8 cellular contexts compared by ENCODE assay signal in genomic region chr6:17167327-17167979, GRCh38.
DNase-seq lines count a peak whose midpoint lies in the region; ATAC-seq and TF ChIP-seq lines count a peak whose summit lies in the region.

No MANE protein-coding gene starts in this region.

- peak overlapping the region; percentile 15 to 50 for H3K4me3 ChIP-seq in HCT116 (replicated peaks in 1 of 2; ENCODE audit: low read depth in 1 of 2, low read length in 2 of 2)
- no peak overlapping the region for H3K4me3 ChIP-seq in cardiac muscle cell
- H3K4me3 ChIP-seq in skeletal muscle tissue (ENCODE audit: low read length in 3 of 3) = peak overlapping the region in 2 of 3 donors; percentile 10 to 57

- no peaks in the 10 kb centered on the region for H3K36me3 ChIP-seq in HCT116 (ENCODE audit: control insufficient read depth in 1 of 2, insufficient read depth in 2 of 2, low read length in 2 of 2)
- H3K36me3 ChIP-seq in cardiac muscle cell = no peaks in the 10 kb centered on the region
- H3K36me3 ChIP-seq in skeletal muscle tissue (ENCODE audit: control insufficient read depth in 3 of 3, insufficient read depth in 3 of 3, low read length in 3 of 3) = no peaks in the 10 kb centered on the region

- intact Hi-C loops in HCT116 (cut with micrococcal nuclease) = no loop called here

- DNase-seq in HCT116 (ENCODE audit: low read depth, low spot score) (peak; percentile 84), SK-MEL-5 (ENCODE audit: low read depth, low spot score) (peak; percentile 94), cardiac muscle cell (ENCODE audit: low read depth in 1 of 2, low spot score in 1 of 2) (peak; percentile 57 to 80), inferior parietal cortex (ENCODE audit: extremely low spot score) (no peak)
- no peak for DNase-seq in activated T-cell treated with anti-CD3 and anti-CD28 coated beads, Interleukin-2, amount 50 U/mL, for 1 hour

- H3K27me3 ChIP-seq in HCT116 (ENCODE audit: insufficient read depth, low read length) (no peaks in the 10 kb centered on the region), cardiac muscle cell (no peaks in the 10 kb centered on the region), skeletal muscle tissue (ENCODE audit: control insufficient read depth in 3 of 3, insufficient read depth in 3 of 3, low read length in 3 of 3) (no peaks in the 10 kb centered on the region)

- H2AFZ ChIP-seq in HCT116 (ENCODE audit: low read depth, low read length, poor library complexity, severe bottlenecking) = peak overlapping the region; percentile 100

- H3K4me2 ChIP-seq in HCT116 (ENCODE audit: low read length) = peak overlapping the region; percentile 82

- H3K4me1 ChIP-seq in HCT116 (ENCODE audit: control insufficient read depth in 1 of 2, insufficient read depth in 2 of 2, low read length in 2 of 2) = peaks cover 0 to 9% of the 10 kb centered on the region in 2 experiments; a peak in 2 of 4 replicates
- H3K4me1 ChIP-seq in cardiac muscle cell (ENCODE audit: low read depth) = peaks cover 3% of the 10 kb centered on the region
- H3K4me1 ChIP-seq in skeletal muscle tissue (ENCODE audit: control insufficient read depth in 3 of 3, insufficient read depth in 3 of 3, low read length in 3 of 3) = peaks cover 13 to 22% (median 18%) of the 10 kb centered on the region in 3 donors

- peak; percentile 67 to 76 (median 73); a peak in 5 of 6 replicates for TF ChIP-seq CTCF in HCT116 (IDR thresholded peaks at IDR 0.05 in 2 of 3, conservative IDR thresholded peaks at IDR 0.05 in 1 of 3; ENCODE audit: borderline replicate concordance in 1 of 3, insufficient read depth in 1 of 3, low read depth in 2 of 3, low read length in 2 of 3)
- peak; percentile 66 for TF ChIP-seq CTCF in cardiac muscle cell (IDR thresholded peaks at IDR 0.05; ENCODE audit: low read depth, low read length)

- RAD21 ChIA-PET in HCT116 (lab: Charles Lee; ENCODE audit: low non-redundant PET in 1 of 2, low total read pairs in 2 of 2, uncharacterized antibody in 2 of 2, unreplicated experiment in 2 of 2) = no interaction called here

- no peak for TF ChIP-seq POLR2A in HCT116 (IDR thresholded peaks at IDR 0.05; ENCODE audit: borderline replicate concordance, extremely low read depth, insufficient read depth, insufficient read length)

- H3K27ac ChIP-seq in HCT116 (ENCODE audit: low read depth, low read length) (no peak overlapping the region), cardiac muscle cell (no peak overlapping the region), skeletal muscle tissue (ENCODE audit: low read depth, low read length) (peak overlapping the region; percentile 58)

- H3K9me3 ChIP-seq in HCT116 (ENCODE audit: control insufficient read depth in 1 of 2, insufficient read depth in 1 of 2, low read depth in 1 of 2, low read length in 2 of 2) (no peaks in the 10 kb centered on the region), cardiac muscle cell (ENCODE audit: low read depth) (no peaks in the 10 kb centered on the region), skeletal muscle tissue (ENCODE audit: control insufficient read depth in 3 of 3, low read length in 3 of 3) (no peaks in the 10 kb centered on the region)

- ATAC-seq in HCT116 (peak; percentile 100), GM21737 (IDR thresholded peaks at IDR 0.05; ENCODE audit: unreplicated experiment) (no peak), GM19397 (IDR thresholded peaks at IDR 0.05; ENCODE audit: unreplicated experiment) (no peak)

- CTCF ChIA-PET in HCT116 (lab: Charles Lee) = interaction anchor here (0.6 to 1.6 kb wide), 5 partner anchors 8 to 1307 kb away, joined by 3 to 11 read pairs (median 6); no protein-coding TSS in a partner anchor

- H3K9ac ChIP-seq in HCT116 (ENCODE audit: low read length) (no peak overlapping the region), skeletal muscle tissue (ENCODE audit: low read depth in 1 of 3, low read length in 3 of 3) (peak overlapping the region; percentile 4 to 66 (median 63))

- no peaks in the 10 kb centered on the region for H3K79me2 ChIP-seq in HCT116 (ENCODE audit: insufficient read depth, low read length)

- in situ Hi-C loops in SK-MEL-5 (cut with HindIII; ENCODE audit: low pct_unique_long_range_greater_than_20kb, low sequenced_read_pairs) = loop anchor here (25.0 kb wide), 1 partner anchor 620 kb away; no protein-coding TSS in a partner anchor

- no peaks in the 10 kb centered on the region for H4K20me1 ChIP-seq in HCT116 (ENCODE audit: insufficient read depth)

- no TSS peak for BruUV-seq in HCT116 (replicated peaks; lab: Mats Ljungman, UMichigan)

- peak; percentile 64 for TF ChIP-seq RAD21 in HCT116 (IDR thresholded peaks at IDR 0.05; ENCODE audit: low read depth)

- POLR2A ChIA-PET in HCT116 (lab: Charles Lee) = no interaction called here

- no peaks in the 10 kb centered on the region for H3K9me2 ChIP-seq in HCT116 (ENCODE audit: insufficient read depth)

TF ChIP-seq in HCT116, 20 proteins besides CTCF, POLR2A, EP300 and RAD21:
- TF ChIP-seq TCF7L2 (IDR thresholded peaks at IDR 0.05; ENCODE audit: borderline replicate concordance, extremely low read depth, insufficient read depth, insufficient read length) (peak; percentile 14), POLR2AphosphoS5 (IDR thresholded peaks at IDR 0.05; ENCODE audit: low read depth, low read length) (no peak), YY1 (IDR thresholded peaks at IDR 0.05; ENCODE audit: extremely low read depth, insufficient replicate concordance, low read depth, low read length) (peak; percentile 53), EZH2 (IDR thresholded peaks at IDR 0.05) (no peak), ATF3 (IDR thresholded peaks at IDR 0.05) (no peak), ZBTB33 (IDR thresholded peaks at IDR 0.05; ENCODE audit: extremely low read depth, insufficient replicate concordance, low read length) (no peak), CBX3 (IDR thresholded peaks at IDR 0.05; ENCODE audit: low read depth) (peak; percentile 96), MAX (IDR thresholded peaks at IDR 0.05) (peak; percentile 91), REST (IDR thresholded peaks at IDR 0.05; ENCODE audit: low read depth) (no peak)
TF ChIP-seq in HCT116: peak in this region for 4.

Comparison
In these comparisons a context has a peak if more than half of its experiments do, and no peak if none do; other contexts are left out.
1. DNase-seq: peak in HCT116 (single experiment), SK-MEL-5 (single experiment) and cardiac muscle cell (2 of 2); none in activated T-cell treated with anti-CD3 and anti-CD28 coated beads, Interleukin-2, amount 50 U/mL, for 1 hour (single experiment) and inferior parietal cortex (single experiment).